Comparison of ENCODE assay signal across 17 cellular contexts in genomic region chr4:17504081-17504480, GRCh38. TPM values are rescaled to one million over a fixed set of nuclear protein-coding genes. Genes with fewer than 3 reads are reported as not detected.
DNase-seq lines count a peak whose midpoint lies in the region; ATAC-seq, FAIRE-seq and TF ChIP-seq lines count a peak whose summit lies in the region.
"Had no signal": no experiment of that assay in that cellular context is flagged by ENCODE, and none has a peak within 500 bp of the region (broad histone marks: within the 10 kb centered on the region; RNA-seq: fewer than 3 reads in every experiment).

No MANE protein-coding gene starts in this region.

- no peak for ATAC-seq in stimulated activated effector memory CD8-positive, alpha-beta T cell treated with anti-CD3 and anti-CD28 coated beads, Interleukin-12 subunit alpha, Interleukin-12 subunit beta, amount 100 ng/mL, for 72 hours
- no peak for ATAC-seq in HG02938 (IDR thresholded peaks at IDR 0.05; ENCODE audit: unreplicated experiment)
- ATAC-seq: GM12878 had no signal

- peak overlapping the region; percentile 26 for H3K4me2 ChIP-seq in astrocyte (ENCODE audit: low read length)
- H3K4me2 ChIP-seq: BLaER1 treated with 17β-estradiol and CSF1 and Interleukin-3, amounts not matched to agents 10 nM and 100 nM had no signal

- H2AFZ ChIP-seq in astrocyte (ENCODE audit: low read depth, low read length), result no peak overlapping the region
- H2AFZ ChIP-seq: GM23248 had no signal

- no peak overlapping the region for H3K27ac Mint-ChIP-seq in astrocyte (ENCODE audit: unreplicated experiment)
- peak overlapping the region; percentile 21 for H3K27ac Mint-ChIP-seq in stimulated activated effector memory CD8-positive, alpha-beta T cell treated with anti-CD3 and anti-CD28 coated beads, Interleukin-12 subunit alpha, Interleukin-12 subunit beta, amount 100 ng/mL, for 72 hours
- H3K27ac Mint-ChIP-seq: CD4-positive, CD25-positive, alpha-beta regulatory T cell had no signal

- in situ Hi-C loops in ACHN (cut with HindIII; ENCODE audit: low pct_ligation_motif_present, low pct_unique_long_range_greater_than_20kb, low sequenced_read_pairs), result no loop called here

- H3K9ac ChIP-seq in astrocyte (ENCODE audit: low read length), result no peak overlapping the region
- H3K9ac ChIP-seq: BLaER1 treated with 17β-estradiol and CSF1 and Interleukin-3, amounts not matched to agents 10 nM and 100 nM; GM23248 had no signal

- H3K4me3 ChIP-seq in SJCRH30 (no peak overlapping the region), astrocyte (ENCODE audit: insufficient read depth, low read depth, low read length) (no peak overlapping the region)
- H3K4me3 ChIP-seq: BLaER1 treated with 17β-estradiol and CSF1 and Interleukin-3, amounts not matched to agents 10 nM and 100 nM; GM12878; GM23248 had no signal

- peaks cover 10% of the 10 kb centered on the region for H3K36me3 Mint-ChIP-seq in astrocyte (ENCODE audit: low read depth, unreplicated experiment)
- H3K36me3 Mint-ChIP-seq in stimulated activated effector memory CD8-positive, alpha-beta T cell treated with anti-CD3 and anti-CD28 coated beads, Interleukin-12 subunit alpha, Interleukin-12 subunit beta, amount 100 ng/mL, for 72 hours, result peaks cover 98% of the 10 kb centered on the region

- H3K27me3 Mint-ChIP-seq in astrocyte (ENCODE audit: low read depth, unreplicated experiment), result no peaks in the 10 kb centered on the region
- H3K27me3 Mint-ChIP-seq: CD4-positive, CD25-positive, alpha-beta regulatory T cell had no signal

- H3K9me3 ChIP-seq in SJCRH30 (replicated peaks), result no peaks in the 10 kb centered on the region
- no peaks in the 10 kb centered on the region for H3K9me3 ChIP-seq in astrocyte (ENCODE audit: insufficient read depth, low read depth, low read length)
- H3K9me3 ChIP-seq: BLaER1 treated with 17β-estradiol and CSF1 and Interleukin-3, amounts not matched to agents 10 nM and 100 nM had no signal

- H3K27me3 ChIP-seq in SJCRH30 (no peaks in the 10 kb centered on the region), astrocyte (ENCODE audit: insufficient read depth, low read length) (no peaks in the 10 kb centered on the region)
- H3K27me3 ChIP-seq: BLaER1 treated with 17β-estradiol and CSF1 and Interleukin-3, amounts not matched to agents 10 nM and 100 nM had no signal

- H3K79me2 ChIP-seq in astrocyte (ENCODE audit: insufficient read depth, low read length), result no peaks in the 10 kb centered on the region

- H3K4me1 Mint-ChIP-seq in astrocyte (ENCODE audit: low read depth, unreplicated experiment), result no peaks in the 10 kb centered on the region
- peaks cover 9% of the 10 kb centered on the region for H3K4me1 Mint-ChIP-seq in stimulated activated effector memory CD8-positive, alpha-beta T cell treated with anti-CD3 and anti-CD28 coated beads, Interleukin-12 subunit alpha, Interleukin-12 subunit beta, amount 100 ng/mL, for 72 hours

- H3K4me1 ChIP-seq in SJCRH30, result peaks cover 17% of the 10 kb centered on the region
- H3K4me1 ChIP-seq in astrocyte (ENCODE audit: insufficient read depth, low read length), result peaks cover 8% of the 10 kb centered on the region
- H3K4me1 ChIP-seq: BLaER1 treated with 17β-estradiol and CSF1 and Interleukin-3, amounts not matched to agents 10 nM and 100 nM had no signal

- no peak for TF ChIP-seq CTCF in astrocyte (IDR thresholded peaks at IDR 0.05; ENCODE audit: insufficient read depth, low read depth, low read length)

- H3K9me3 Mint-ChIP-seq in astrocyte (ENCODE audit: unreplicated experiment), result no peaks in the 10 kb centered on the region
- no peaks in the 10 kb centered on the region for H3K9me3 Mint-ChIP-seq in stimulated activated effector memory CD8-positive, alpha-beta T cell treated with anti-CD3 and anti-CD28 coated beads, Interleukin-12 subunit alpha, Interleukin-12 subunit beta, amount 100 ng/mL, for 72 hours
- H3K9me3 Mint-ChIP-seq: CD4-positive, CD25-positive, alpha-beta regulatory T cell had no signal

- DNase-seq in NCI-H524 (lab: John Stamatoyannopoulos, UW), result peak; percentile 32 to 67
- DNase-seq in NCI-H524 treated with DMSO at 0.1 percent for 48 hours (lab: John Stamatoyannopoulos, UW), result no peak
- peak; percentile 74 to 89 for DNase-seq in SJCRH30
- peak; percentile 20 for DNase-seq in astrocyte (ENCODE audit: low read depth)
- no peak for DNase-seq in stimulated activated effector memory CD8-positive, alpha-beta T cell treated with anti-CD3 and anti-CD28 coated beads, Interleukin-12 subunit alpha, Interleukin-12 subunit beta, amount 100 ng/mL, for 72 hours (ENCODE audit: low spot score in 2 of 2)
- DNase-seq in ACHN, result no peak
- no peak for DNase-seq in SW480 (ENCODE audit: low spot score)
- DNase-seq: CD4-positive, CD25-positive, alpha-beta regulatory T cell; DMS 273 treated with DMSO at 0.1 percent for 48 hours; GM23248 had no signal

- H3K27ac ChIP-seq in SJCRH30, result peak overlapping the region; percentile 56
- H3K27ac ChIP-seq in astrocyte (ENCODE audit: low read depth, low read length), result peak overlapping the region; percentile 28
- H3K27ac ChIP-seq: 22Rv1; BLaER1 treated with 17β-estradiol and CSF1 and Interleukin-3, amounts not matched to agents 10 nM and 100 nM; GM23248 had no signal

- peaks cover 29% of the 10 kb centered on the region for H3K36me3 ChIP-seq in SJCRH30
- H3K36me3 ChIP-seq in astrocyte (ENCODE audit: insufficient read depth, low read length), result peaks cover 18% of the 10 kb centered on the region

- H3K4me3 Mint-ChIP-seq in astrocyte (ENCODE audit: unreplicated experiment), result no peak overlapping the region
- H3K4me3 Mint-ChIP-seq in stimulated activated effector memory CD8-positive, alpha-beta T cell treated with anti-CD3 and anti-CD28 coated beads, Interleukin-12 subunit alpha, Interleukin-12 subunit beta, amount 100 ng/mL, for 72 hours, result no peak overlapping the region

- no peak for FAIRE-seq in astrocyte (lab: Jason Lieb, UNC)
- FAIRE-seq: GM12878, GM18507, H54 had no signal

- H4K20me1 ChIP-seq in astrocyte (ENCODE audit: insufficient read depth, low read length), result peaks cover 5% of the 10 kb centered on the region

RNA-seq across cellular contexts. Expression of gene QDPR, which starts 7.8 kb away (rescaled TPM):
- total RNA-seq in SJCRH30 (2014; rRNA removed; shearing (Covaris generic)), result 34.5 and 38.0 TPM in 2 replicates
- total RNA-seq in astrocyte, result 49.8 and 53.6 TPM in 2 replicates

RNA-seq across cellular contexts. Expression of gene CLRN2, which starts 10.9 kb away (rescaled TPM):
- not detected in 2 replicates for total RNA-seq in SJCRH30 (2014; rRNA removed; shearing (Covaris generic))
- not detected in 2 replicates for total RNA-seq in astrocyte
- total RNA-seq: CD4-positive, CD25-positive, alpha-beta regulatory T cell; Daoy; GM12878; GM23248 had no signal

Comparison
In these comparisons a context has a peak if more than half of its experiments do, and no peak if none do; other contexts are left out.
1. DNase-seq: peak in NCI-H524 (2 of 2), SJCRH30 (2 of 2) and astrocyte (single experiment); none in NCI-H524 treated with DMSO at 0.1 percent for 48 hours (single experiment), stimulated activated effector memory CD8-positive, alpha-beta T cell treated with anti-CD3 and anti-CD28 coated beads, Interleukin-12 subunit alpha, Interleukin-12 subunit beta, amount 100 ng/mL, for 72 hours (0 of 2), ACHN (single experiment) and SW480 (single experiment).